12 cellular contexts compared by ENCODE assay signal in the genomic region with DNA sequence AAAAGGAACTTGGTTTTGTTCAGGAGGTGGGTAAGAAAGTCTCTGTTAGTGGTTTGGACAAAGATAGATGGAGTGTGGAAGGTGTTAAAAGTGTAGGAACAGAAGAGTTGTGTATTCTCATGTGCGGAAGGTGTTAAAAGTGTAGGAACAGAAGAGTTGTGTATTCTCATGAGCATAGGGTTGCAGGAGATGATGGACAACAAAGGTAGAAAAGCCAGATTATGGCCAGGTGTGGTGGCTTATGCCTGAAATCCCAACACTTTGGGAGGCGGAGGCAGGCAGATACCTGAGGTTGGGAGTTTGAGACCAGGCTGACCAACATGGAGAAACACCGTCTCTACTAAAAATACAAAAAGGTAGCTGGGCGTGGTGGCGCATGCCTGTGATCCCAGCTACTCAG. TPM values are rescaled to one million over a fixed set of nuclear protein-coding genes. Genes with fewer than 3 reads are reported as not detected.
DNase-seq lines count a peak whose midpoint lies in the region; ATAC-seq, FAIRE-seq and TF ChIP-seq lines count a peak whose summit lies in the region.
"Had no signal": no experiment of that assay in that cellular context is flagged by ENCODE, and none has a peak within 500 bp of the region (broad histone marks: within the 10 kb centered on the region; RNA-seq: fewer than 3 reads in every experiment).

No MANE protein-coding gene starts in this region.

- H3K9me2 ChIP-seq in hepatocyte (replicated peaks; ENCODE audit: insufficient read depth): no peaks in the 10 kb centered on the region

- H3K4me1 Mint-ChIP-seq in stimulated activated naive CD8-positive, alpha-beta T cell treated with anti-CD3 and anti-CD28 coated beads, Interleukin-15, Interleukin-2, amounts not matched to agents 100 ng/mL and 50 ng/mL, for 24 hours (ENCODE audit: low read depth): peaks cover 63% of the 10 kb centered on the region
- H3K4me1 Mint-ChIP-seq in T-helper 17 cell: peaks cover 36% of the 10 kb centered on the region

- H3K9me3 ChIP-seq in T-helper 17 cell (ENCODE audit: control insufficient read depth, low read length, poor library complexity, severe bottlenecking) (no peaks in the 10 kb centered on the region), hepatocyte (ENCODE audit: low read depth) (no peaks in the 10 kb centered on the region), kidney (ENCODE audit: control insufficient read depth in 1 of 2, low read length in 2 of 2) (no peaks in the 10 kb centered on the region)
- H3K9me3 ChIP-seq: gastrocnemius medialis had no signal

- H3K4me2 ChIP-seq in hepatocyte: peak overlapping the region; percentile 89

- H3K27ac ChIP-seq in hepatocyte: no peak overlapping the region
- no peak overlapping the region for H3K27ac ChIP-seq in kidney (ENCODE audit: low read depth in 2 of 2, low read length in 2 of 2)

- no peaks in the 10 kb centered on the region for H3K9me3 Mint-ChIP-seq in stimulated activated naive CD8-positive, alpha-beta T cell treated with anti-CD3 and anti-CD28 coated beads, Interleukin-15, Interleukin-2, amounts not matched to agents 100 ng/mL and 50 ng/mL, for 24 hours

- DNase-seq in stimulated activated naive CD8-positive, alpha-beta T cell treated with anti-CD3 and anti-CD28 coated beads, Interleukin-15, Interleukin-2, amounts not matched to agents 100 U/mL and 50 U/mL, for 24 hours: no peak
- DNase-seq in T-helper 17 cell (no peak), hepatocyte (ENCODE audit: low spot score) (no peak), NCI-H526 (lab: John Stamatoyannopoulos, UW) (no peak), medulla oblongata (ENCODE audit: extremely low spot score) (no peak), posterior vena cava (ENCODE audit: low spot score) (no peak), kidney (no peak)
- DNase-seq: C1 segment of cervical spinal cord, gastrocnemius medialis, NCI-H2171, small intestine had no signal

- ATAC-seq in stimulated activated naive CD8-positive, alpha-beta T cell treated with anti-CD3 and anti-CD28 coated beads, Interleukin-15, Interleukin-2, amounts not matched to agents 100 U/mL and 50 U/mL, for 24 hours: no peak
- no peak for ATAC-seq in T-helper 17 cell
- ATAC-seq: gastrocnemius medialis had no signal

- H3K4me1 ChIP-seq in hepatocyte (ENCODE audit: insufficient read depth) (peaks cover 26% of the 10 kb centered on the region), kidney (ENCODE audit: control insufficient read depth in 1 of 2, insufficient read depth in 1 of 2, low read depth in 1 of 2, low read length in 2 of 2) (peaks cover 7% of the 10 kb centered on the region in 2 donors)

- H3K4me3 Mint-ChIP-seq in stimulated activated naive CD8-positive, alpha-beta T cell treated with anti-CD3 and anti-CD28 coated beads, Interleukin-15, Interleukin-2, amounts not matched to agents 100 ng/mL and 50 ng/mL, for 24 hours: peak overlapping the region; percentile 94
- H3K4me3 Mint-ChIP-seq in T-helper 17 cell: peak overlapping the region; percentile 70

- no peaks in the 10 kb centered on the region for H3K27me3 Mint-ChIP-seq in stimulated activated naive CD8-positive, alpha-beta T cell treated with anti-CD3 and anti-CD28 coated beads, Interleukin-15, Interleukin-2, amounts not matched to agents 100 ng/mL and 50 ng/mL, for 24 hours
- no peaks in the 10 kb centered on the region for H3K27me3 Mint-ChIP-seq in T-helper 17 cell

- intact Hi-C loops in posterior vena cava (cut with DNase I) (no loop called here), kidney (cut with DNase I) (no loop called here)

- H3K4me3 ChIP-seq in hepatocyte (no peak overlapping the region), kidney (ENCODE audit: low read length in 2 of 2) (no peak overlapping the region)
- H3K4me3 ChIP-seq: gastrocnemius medialis had no signal

- H3K36me3 ChIP-seq in hepatocyte (replicated peaks; ENCODE audit: insufficient read depth, low read depth): peaks cover 15% of the 10 kb centered on the region
- H3K36me3 ChIP-seq in kidney (ENCODE audit: control insufficient read depth in 1 of 2, insufficient read depth in 2 of 2, low read length in 2 of 2): peaks cover 20 to 55% of the 10 kb centered on the region in 2 donors

- H3K9ac ChIP-seq in kidney (ENCODE audit: low read length in 2 of 2): peak overlapping the region in 1 of 2 donors; percentile 89

- H2AFZ ChIP-seq in hepatocyte: no peak overlapping the region

- H3K27me3 ChIP-seq in hepatocyte: no peaks in the 10 kb centered on the region
- H3K27me3 ChIP-seq: gastrocnemius medialis had no signal

- TF ChIP-seq CTCF in hepatocyte (IDR thresholded peaks at IDR 0.05; ENCODE audit: poor library complexity): no peak
- TF ChIP-seq CTCF in kidney (IDR thresholded peaks at IDR 0.05; ENCODE audit: borderline replicate concordance, extremely low read depth, insufficient read depth): no peak

- H3K27ac Mint-ChIP-seq in stimulated activated naive CD8-positive, alpha-beta T cell treated with anti-CD3 and anti-CD28 coated beads, Interleukin-15, Interleukin-2, amounts not matched to agents 100 ng/mL and 50 ng/mL, for 24 hours: peak overlapping the region; percentile 99
- peak overlapping the region; percentile 99 for H3K27ac Mint-ChIP-seq in T-helper 17 cell

- 94% methylated on average over 5 of the region's 5 CpGs for whole genome bisulfite sequencing in hepatocyte (ENCODE audit: low lambda C conversion rate, missing lambda C conversion rate)

- peaks cover 41% of the 10 kb centered on the region for H3K79me2 ChIP-seq in hepatocyte

- peaks cover 41% of the 10 kb centered on the region for H4K20me1 ChIP-seq in hepatocyte (ENCODE audit: insufficient read depth, poor library complexity, severe bottlenecking)

- no peak for FAIRE-seq in kidney (lab: Jason Lieb, UNC)
- FAIRE-seq: small intestine had no signal

- peaks cover 73% of the 10 kb centered on the region for H3K36me3 Mint-ChIP-seq in stimulated activated naive CD8-positive, alpha-beta T cell treated with anti-CD3 and anti-CD28 coated beads, Interleukin-15, Interleukin-2, amounts not matched to agents 100 ng/mL and 50 ng/mL, for 24 hours (ENCODE audit: low read depth)
- H3K36me3 Mint-ChIP-seq in T-helper 17 cell (ENCODE audit: low read depth): peaks cover 9% of the 10 kb centered on the region

RNA-seq across cellular contexts. Expression of a gene that starts 2.5 kb away (rescaled TPM):
- total RNA-seq in T-helper 17 cell (1,000 to 10,000 TPM; 2,872 to 3,048 TPM), hepatocyte (1,213 and 1,669 TPM in 2 replicates), posterior vena cava (100 to 1,000 TPM; 895 to 979 TPM), kidney (953 TPM)
- polyA plus RNA-seq in hepatocyte (785 and 884 TPM in 2 replicates), kidney (ENCODE audit: insufficient read depth, low read depth, low replicate concordance) (2,105 TPM)

RNA-seq across cellular contexts. Expression of a gene that starts 27.6 kb away (rescaled TPM):
- 10 to 100 TPM; 36.6 to 39.4 TPM for total RNA-seq in T-helper 17 cell
- total RNA-seq in hepatocyte: 372 and 422 TPM in 2 replicates
- polyA plus RNA-seq in hepatocyte: 388 and 425 TPM in 2 replicates
- total RNA-seq in posterior vena cava: 10 to 100 TPM; 69.4 to 80.8 TPM
- 71.2 TPM for total RNA-seq in kidney
- polyA plus RNA-seq in kidney (ENCODE audit: insufficient read depth, low read depth, low replicate concordance): 111 TPM
